Comparison of ENCODE assay signal across 14 cellular contexts in the genomic region with DNA sequence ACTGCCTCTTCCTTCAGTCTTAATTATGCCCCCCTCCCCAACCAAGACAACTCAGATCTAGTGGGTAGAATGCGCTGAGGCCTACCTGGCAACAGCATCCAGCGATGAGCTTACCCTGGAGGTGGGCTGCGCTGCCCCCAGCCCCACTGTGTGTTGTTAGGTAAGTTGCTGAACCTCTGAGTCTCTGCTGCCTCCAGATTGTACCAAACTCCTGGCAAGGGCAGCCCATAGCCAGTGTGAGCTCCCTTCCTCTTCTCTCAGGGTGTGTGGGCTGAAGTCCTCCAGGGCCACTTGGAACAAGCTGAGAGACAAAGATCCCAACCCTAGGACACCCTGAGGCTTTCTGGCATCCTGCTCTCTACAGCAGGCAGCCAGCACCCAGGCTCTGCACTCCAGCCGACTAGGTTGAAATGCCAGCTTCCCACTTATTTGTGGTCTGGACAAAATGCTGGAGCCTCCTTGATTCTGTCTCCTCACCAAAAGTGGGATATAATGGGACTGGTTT.
A peak's percentile ranks its signal among the peaks of the same experiment; 100 is the strongest.
DNase-seq lines count a peak whose midpoint lies in the region; ATAC-seq and TF ChIP-seq lines count a peak whose summit lies in the region.
"Had no signal": no experiment of that assay in that cellular context is flagged by ENCODE, and none has a peak within 500 bp of the region (broad histone marks: within the 10 kb centered on the region; RNA-seq: fewer than 3 reads in every experiment).

No MANE protein-coding gene starts in this region.

- TF ChIP-seq POLR2A in erythroblast (IDR thresholded peaks at IDR 0.05; ENCODE audit: low read length) (no peak), ovary (IDR thresholded peaks at IDR 0.05) (no peak)

- H3K79me2 ChIP-seq in DND-41 (ENCODE audit: insufficient read depth, low read length) (no peaks in the 10 kb centered on the region), MM.1S (ENCODE audit: low read length) (no peaks in the 10 kb centered on the region)

- ATAC-seq in DND-41 (ENCODE audit: insufficient read depth, low read depth): 0 out of 3 replicates have a peak, but pooled peaks have one; percentile 11
- ATAC-seq in HG03025 (IDR thresholded peaks at IDR 0.05; ENCODE audit: low FRiP score, unreplicated experiment): no peak
- ATAC-seq: naive thymus-derived CD8-positive, alpha-beta T cell; sciatic nerve had no signal

- no peaks in the 10 kb centered on the region for H3K9me3 ChIP-seq in DND-41 (ENCODE audit: insufficient read depth, low read length, severe bottlenecking)
- H3K9me3 ChIP-seq in KOPT-K1 (ENCODE audit: insufficient read depth, low read length, poor library complexity, severe bottlenecking): no peaks in the 10 kb centered on the region
- H3K9me3 ChIP-seq in ovary: no peaks in the 10 kb centered on the region
- no peaks in the 10 kb centered on the region for H3K9me3 ChIP-seq in MM.1S (replicated peaks; ENCODE audit: insufficient read depth, low read length)
- H3K9me3 ChIP-seq: thyroid gland had no signal

- H3K27me3 ChIP-seq in DND-41 (ENCODE audit: insufficient read depth, low read length, poor library complexity) (peaks cover 3% of the 10 kb centered on the region), ovary (no peaks in the 10 kb centered on the region), MM.1S (replicated peaks; ENCODE audit: insufficient read depth, low read length) (no peaks in the 10 kb centered on the region)
- H3K27me3 ChIP-seq: thyroid gland had no signal

- H2AFZ ChIP-seq in DND-41 (ENCODE audit: low read depth, low read length) (no peak overlapping the region), MM.1S (ENCODE audit: low read length) (no peak overlapping the region)

- intact Hi-C loops in ovary (cut with DNase I): no loop called here

- H3K9ac ChIP-seq in DND-41 (ENCODE audit: low read depth, low read length): no peak overlapping the region
- no peak overlapping the region for H3K9ac ChIP-seq in MM.1S (ENCODE audit: low read length)

- no peak overlapping the region for H3K4me3 ChIP-seq in DND-41 (ENCODE audit: low read depth in 1 of 2, low read length in 2 of 2)
- H3K4me3 ChIP-seq in ovary: no peak overlapping the region
- no peak overlapping the region for H3K4me3 ChIP-seq in MM.1S (ENCODE audit: low read length)
- H3K4me3 ChIP-seq: cardiac muscle cell, thyroid gland had no signal

- H3K9me2 ChIP-seq in MM.1S (replicated peaks; ENCODE audit: insufficient read depth, low read length): no peaks in the 10 kb centered on the region

- DNase-seq in DND-41: no peak
- DNase-seq in erythroblast (lab: John Stamatoyannopoulos, UW): peak; percentile 29 to 39
- peak in 3 of 5 donors; percentile 13 to 29 (median 25) for DNase-seq in ovary
- no peak for DNase-seq in NCI-H526 (lab: John Stamatoyannopoulos, UW)
- DNase-seq in MM.1S: no peak
- DNase-seq: NCI-H2081 treated with DMSO at 0.1 percent for 48 hours, NCI-H748 treated with DMSO at 0.1 percent for 48 hours had no signal

- no peaks in the 10 kb centered on the region for H4K20me1 ChIP-seq in DND-41 (ENCODE audit: insufficient read depth, low read length)
- H4K20me1 ChIP-seq in MM.1S (ENCODE audit: insufficient read depth, low read length): no peaks in the 10 kb centered on the region

- H3K4me1 ChIP-seq in DND-41 (ENCODE audit: insufficient read depth, low read length) (no peaks in the 10 kb centered on the region), ovary (ENCODE audit: insufficient read depth) (peaks cover 25% of the 10 kb centered on the region), MM.1S (ENCODE audit: low read length) (no peaks in the 10 kb centered on the region)

- TF ChIP-seq CTCF in DND-41 (IDR thresholded peaks at IDR 0.05; ENCODE audit: borderline replicate concordance, extremely low read depth, low read length, poor library complexity, severe bottlenecking) (no peak), ovary (IDR thresholded peaks at IDR 0.05) (no peak), MM.1S (IDR thresholded peaks at IDR 0.05; ENCODE audit: low read length) (no peak)

- no peak overlapping the region for H3K27ac ChIP-seq in DND-41 (ENCODE audit: low read length)
- peak overlapping the region; percentile 99 for H3K27ac ChIP-seq in KOPT-K1 (ENCODE audit: low read depth, low read length, poor library complexity, severe bottlenecking)
- peak overlapping the region in 1 of 2 donors; percentile 73 for H3K27ac ChIP-seq in ovary
- no peak overlapping the region for H3K27ac ChIP-seq in MM.1S (ENCODE audit: low read length)
- H3K27ac ChIP-seq: C4-2B had no signal

- no peaks in the 10 kb centered on the region for H3F3A ChIP-seq in MM.1S (ENCODE audit: insufficient read depth, low read length)

- 86 to 97% (median 88%) methylated on average over 4 of the region's 4 CpGs for WGBS in ovary, 3 donors

- H3K4me2 ChIP-seq in DND-41 (ENCODE audit: insufficient read depth, low read length) (no peak overlapping the region), MM.1S (ENCODE audit: low read depth, low read length) (no peak overlapping the region)

- H3K36me3 ChIP-seq in DND-41 (ENCODE audit: insufficient read depth, low read length): no peaks in the 10 kb centered on the region
- H3K36me3 ChIP-seq in KOPT-K1 (ENCODE audit: insufficient read depth, low read length): no peaks in the 10 kb centered on the region
- H3K36me3 ChIP-seq in ovary: no peaks in the 10 kb centered on the region
- no peaks in the 10 kb centered on the region for H3K36me3 ChIP-seq in MM.1S (replicated peaks; ENCODE audit: insufficient read depth, low read length)
- H3K36me3 ChIP-seq: cardiac muscle cell, thyroid gland had no signal

- no peak for TF ChIP-seq EP300 in ovary (IDR thresholded peaks at IDR 0.05)

Comparison
In these comparisons a context has a peak if more than half of its experiments do, and no peak if none do; other contexts are left out.
1. DNase-seq: peak in erythroblast (2 of 2) and ovary (3 of 5); none in DND-41 (single experiment), NCI-H526 (0 of 2) and MM.1S (single experiment).